ENCODE assay signal across 8 cellular contexts in genomic region chrX:46575991-46576392, GRCh38. TPM values are rescaled to one million over a fixed set of nuclear protein-coding genes. Genes with fewer than 3 reads are reported as not detected.
DNase-seq lines count a peak whose midpoint lies in the region; ATAC-seq, FAIRE-seq and TF ChIP-seq lines count a peak whose summit lies in the region.

No MANE protein-coding gene starts in this region.

- H3K9me3 ChIP-seq in kidney (ENCODE audit: control insufficient read depth in 1 of 2, low read length in 2 of 2) (no peaks in the 10 kb centered on the region), vagina (no peaks in the 10 kb centered on the region)

- H3K4me1 Mint-ChIP-seq in activated naive CD8-positive, alpha-beta T cell treated with anti-CD3 and anti-CD28 coated beads, Interleukin-2, amount 10 ng/mL, durations not matched to agents 7 days and 5 days = peaks cover 25% of the 10 kb centered on the region

- H3K4me3 ChIP-seq in kidney (ENCODE audit: low read length in 2 of 2) = peak overlapping the region; percentile 51 to 59
- H3K4me3 ChIP-seq in vagina = peak overlapping the region; percentile 57 to 63

- TF ChIP-seq CTCF in kidney (IDR thresholded peaks at IDR 0.05; ENCODE audit: borderline replicate concordance, extremely low read depth, insufficient read depth) (no peak), vagina (IDR thresholded peaks at IDR 0.05) (no peak)

- POLR2A ChIA-PET in activated naive CD8-positive, alpha-beta T cell treated with anti-CD3 and anti-CD28 coated beads, Interleukin-2, amount 10 ng/mL, durations not matched to agents 7 days and 5 days (lab: Charles Lee) = interaction anchor here (0.7 to 1.2 kb wide), 3 partner anchors 11 to 1053 kb away, joined by 3 to 4 read pairs (median 4); no protein-coding TSS in a partner anchor

- H3K9ac ChIP-seq in kidney (ENCODE audit: low read length in 2 of 2) = no peak overlapping the region

- ATAC-seq in activated naive CD8-positive, alpha-beta T cell treated with anti-CD3 and anti-CD28 coated beads, Interleukin-2, amount 10 ng/mL, durations not matched to agents 7 days and 5 days (ENCODE audit: low read depth) = no peak
- ATAC-seq in GM21390 (IDR thresholded peaks at IDR 0.05; ENCODE audit: unreplicated experiment) = no peak

- intact Hi-C loops in kidney (cut with DNase I) (no loop called here), vagina (cut with DNase I) (no loop called here)

- no peaks in the 10 kb centered on the region for H3K36me3 ChIP-seq in kidney (ENCODE audit: control insufficient read depth in 1 of 2, insufficient read depth in 2 of 2, low read length in 2 of 2)
- H3K36me3 ChIP-seq in vagina = no peaks in the 10 kb centered on the region

- H3K36me3 Mint-ChIP-seq in activated naive CD8-positive, alpha-beta T cell treated with anti-CD3 and anti-CD28 coated beads, Interleukin-2, amount 10 ng/mL, durations not matched to agents 7 days and 5 days = peaks cover 20% of the 10 kb centered on the region

- H3K9me3 Mint-ChIP-seq in activated naive CD8-positive, alpha-beta T cell treated with anti-CD3 and anti-CD28 coated beads, Interleukin-2, amount 10 ng/mL, durations not matched to agents 7 days and 5 days = no peaks in the 10 kb centered on the region

- peak; percentile 0 for DNase-seq in stimulated activated naive CD4-positive, alpha-beta T cell treated with Interleukin-2 at 50 U/mL for 16 hours (lab: John Stamatoyannopoulos, UW)
- DNase-seq in stimulated activated naive CD4-positive, alpha-beta T cell (lab: John Stamatoyannopoulos, UW) = no peak
- DNase-seq in activated naive CD8-positive, alpha-beta T cell treated with anti-CD3 and anti-CD28 coated beads, Interleukin-2, amount 10 ng/mL, durations not matched to agents 7 days and 5 days = no peak
- DNase-seq in kidney (no peak), vagina (ENCODE audit: extremely low spot score in 2 of 2) (no peak), medulla oblongata (ENCODE audit: extremely low spot score) (no peak)
- DNase-seq in effector CD4-positive, alpha-beta T cell = no peak

- H3K4me1 ChIP-seq in kidney (ENCODE audit: control insufficient read depth in 1 of 2, insufficient read depth in 1 of 2, low read depth in 1 of 2, low read length in 2 of 2) = no peaks in the 10 kb centered on the region
- H3K4me1 ChIP-seq in vagina = no peaks in the 10 kb centered on the region

- H3K27me3 Mint-ChIP-seq in activated naive CD8-positive, alpha-beta T cell treated with anti-CD3 and anti-CD28 coated beads, Interleukin-2, amount 10 ng/mL, durations not matched to agents 7 days and 5 days = peaks cover 4% of the 10 kb centered on the region

- no peak for TF ChIP-seq POLR2A in vagina (IDR thresholded peaks at IDR 0.05)

- no peaks in the 10 kb centered on the region for H3K27me3 ChIP-seq in vagina

- H3K27ac ChIP-seq in kidney (ENCODE audit: low read depth in 2 of 2, low read length in 2 of 2) = no peak overlapping the region
- H3K27ac ChIP-seq in vagina = peak overlapping the region; percentile 66

- no peak overlapping the region for H3K27ac Mint-ChIP-seq in activated naive CD8-positive, alpha-beta T cell treated with anti-CD3 and anti-CD28 coated beads, Interleukin-2, amount 10 ng/mL, durations not matched to agents 7 days and 5 days

- FAIRE-seq in kidney (lab: Jason Lieb, UNC) = no peak

- H3K4me3 Mint-ChIP-seq in activated naive CD8-positive, alpha-beta T cell treated with anti-CD3 and anti-CD28 coated beads, Interleukin-2, amount 10 ng/mL, durations not matched to agents 7 days and 5 days = peak overlapping the region; percentile 83

RNA-seq across cellular contexts. Expression of gene CHST7, which starts 2.4 kb away (rescaled TPM):
- 1 to 10 TPM; 5.7 to 6.7 TPM for total RNA-seq in activated naive CD8-positive, alpha-beta T cell treated with anti-CD3 and anti-CD28 coated beads, Interleukin-2, amount 10 ng/mL, durations not matched to agents 7 days and 5 days
- total RNA-seq in kidney = 9.0 TPM
- 2.0 TPM for polyA plus RNA-seq in kidney (ENCODE audit: insufficient read depth, low read depth, low replicate concordance)
- 20.6 TPM for total RNA-seq in vagina

RNA-seq across cellular contexts. Expression of gene ZNF674, which starts 30.8 kb away (rescaled TPM):
- 1 to 10 TPM; 4.7 to 5.4 TPM for total RNA-seq in activated naive CD8-positive, alpha-beta T cell treated with anti-CD3 and anti-CD28 coated beads, Interleukin-2, amount 10 ng/mL, durations not matched to agents 7 days and 5 days
- total RNA-seq in kidney = 6.3 TPM
- 1.4 TPM for polyA plus RNA-seq in kidney (ENCODE audit: insufficient read depth, low read depth, low replicate concordance)
- 5.2 TPM for total RNA-seq in vagina
